ENCODE assay signal across 6 cellular contexts in the genomic region with DNA sequence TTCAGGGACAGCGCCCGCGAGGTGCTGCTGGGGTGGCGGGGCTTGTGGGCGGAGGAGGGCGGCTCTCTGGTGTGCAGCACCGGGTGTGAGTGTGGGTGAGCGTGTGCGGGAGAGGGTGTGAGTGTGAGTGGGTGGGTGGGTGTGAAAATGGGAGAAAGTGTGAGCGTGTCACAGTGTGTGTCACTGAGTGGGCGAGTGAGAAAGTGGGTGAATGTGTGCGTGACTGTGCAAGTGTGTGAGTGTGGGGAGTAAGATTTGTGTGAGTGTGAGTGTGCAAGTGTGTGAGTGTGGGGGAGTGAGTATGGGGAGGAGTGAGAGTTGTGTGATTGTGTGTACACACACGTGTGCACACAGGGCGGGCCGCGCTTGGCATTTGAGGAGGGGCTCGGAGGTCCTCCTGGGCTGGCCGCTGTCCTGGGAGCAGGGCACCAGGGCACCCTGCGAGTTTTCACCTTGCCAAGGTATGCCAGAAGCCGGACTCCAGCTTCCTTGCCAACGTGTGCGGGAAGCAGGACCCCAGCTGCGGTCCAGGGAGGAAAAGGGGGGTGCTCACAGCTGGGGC.
DNase-seq lines count a peak whose midpoint lies in the region; ATAC-seq, FAIRE-seq and TF ChIP-seq lines count a peak whose summit lies in the region.
"Not testable (repeated sequence)": the region's sequence is repeated elsewhere in the genome, so short reads cannot be mapped to it uniquely, and the experiment has no call there.

No MANE protein-coding gene starts in this region.

- TF ChIP-seq POLR2A in GM12891 (IDR thresholded peaks at IDR 0.05; ENCODE audit: low read depth, low read length) = not testable (repeated sequence)

- H3K36me3 ChIP-seq in HEK293 (ENCODE audit: control insufficient read depth in 2 of 2, insufficient read depth in 1 of 2, low read length in 2 of 2); bronchial epithelial cell (ENCODE audit: control insufficient read depth, insufficient read depth, low read length); aorta (ENCODE audit: control insufficient read depth in 1 of 2, insufficient read depth in 2 of 2, low read length in 1 of 2): not testable (repeated sequence)

- not testable (repeated sequence) for H3K4me3 Mint-ChIP-seq in natural killer cell treated with Interleukin-12 subunit alpha and Interleukin-12 subunit beta and Interleukin-15 and Interleukin-18, amount 100 ng/mL, for 72 hours
- peak overlapping the region; percentile 14 for H3K4me3 Mint-ChIP-seq in stimulated activated memory B cell treated with anti-CD40 and anti-IgM and Interleukin-4, amounts not matched to agents 10 μg/mL and 1 μg/mL and 100 μg/mL, for 72 hours

- H3K27ac Mint-ChIP-seq in natural killer cell treated with Interleukin-12 subunit alpha and Interleukin-12 subunit beta and Interleukin-15 and Interleukin-18, amount 100 ng/mL, for 72 hours; stimulated activated memory B cell treated with anti-CD40 and anti-IgM and Interleukin-4, amounts not matched to agents 10 μg/mL and 1 μg/mL and 100 μg/mL, for 72 hours: not testable (repeated sequence)

- not testable (repeated sequence) for H3K27ac ChIP-seq in HEK293 (ENCODE audit: extremely low read depth, low read depth, low read length); aorta (ENCODE audit: low read depth in 1 of 2, low read length in 2 of 2)

- not testable (repeated sequence) for DNase-seq in GM12891 (ENCODE audit: insufficient read length, low spot score); bronchial epithelial cell (ENCODE audit: low read depth); natural killer cell treated with Interleukin-12 subunit alpha and Interleukin-12 subunit beta and Interleukin-15 and Interleukin-18, amount 100 ng/mL, for 72 hours (ENCODE audit: low spot score); aorta

- peaks cover 16% of the 10 kb centered on the region for H3K9me3 Mint-ChIP-seq in natural killer cell treated with Interleukin-12 subunit alpha and Interleukin-12 subunit beta and Interleukin-15 and Interleukin-18, amount 100 ng/mL, for 72 hours
- not testable (repeated sequence) for H3K9me3 Mint-ChIP-seq in stimulated activated memory B cell treated with anti-CD40 and anti-IgM and Interleukin-4, amounts not matched to agents 10 μg/mL and 1 μg/mL and 100 μg/mL, for 72 hours

- ATAC-seq in natural killer cell treated with Interleukin-12 subunit alpha and Interleukin-12 subunit beta and Interleukin-15 and Interleukin-18, amount 100 ng/mL, for 72 hours = peak; percentile 52 to 55
- not testable (repeated sequence) for ATAC-seq in stimulated activated memory B cell treated with anti-CD40 and anti-IgM and Interleukin-4, amounts not matched to agents 10 μg/mL and 1 μg/mL and 100 μg/mL, for 72 hours
- ATAC-seq in aorta (ENCODE audit: low FRiP score) = peak; percentile 32

- POLR2A ChIA-PET in HEK293 (lab: Yijun Ruan, JAX) = not testable (repeated sequence)

- H3K27me3 Mint-ChIP-seq in natural killer cell treated with Interleukin-12 subunit alpha and Interleukin-12 subunit beta and Interleukin-15 and Interleukin-18, amount 100 ng/mL, for 72 hours; stimulated activated memory B cell treated with anti-CD40 and anti-IgM and Interleukin-4, amounts not matched to agents 10 μg/mL and 1 μg/mL and 100 μg/mL, for 72 hours: not testable (repeated sequence)

- TF ChIP-seq CTCF in HEK293 (tag by site-specific recombination; IDR thresholded peaks at IDR 0.05); bronchial epithelial cell (IDR thresholded peaks at IDR 0.05; ENCODE audit: insufficient read depth, low read length, severe bottlenecking): not testable (repeated sequence)

- not testable (repeated sequence) for H3K4me1 ChIP-seq in HEK293 (ENCODE audit: control insufficient read depth, insufficient read depth, low read length); aorta (ENCODE audit: control insufficient read depth in 1 of 2, insufficient read depth in 2 of 2, low read length in 2 of 2)

- H3K27me3 ChIP-seq in bronchial epithelial cell (ENCODE audit: control insufficient read depth, insufficient read depth, low read length); aorta (ENCODE audit: control insufficient read depth in 1 of 2, insufficient read depth in 2 of 2, low read length in 1 of 2): not testable (repeated sequence)

- intact Hi-C loops in aorta (cut with DNase I) = not testable (repeated sequence)

- H3K4me1 Mint-ChIP-seq in natural killer cell treated with Interleukin-12 subunit alpha and Interleukin-12 subunit beta and Interleukin-15 and Interleukin-18, amount 100 ng/mL, for 72 hours (ENCODE audit: low read depth in 2 of 2); stimulated activated memory B cell treated with anti-CD40 and anti-IgM and Interleukin-4, amounts not matched to agents 10 μg/mL and 1 μg/mL and 100 μg/mL, for 72 hours: not testable (repeated sequence)

- H3K4me3 ChIP-seq in HEK293 (ENCODE audit: low read depth, low read length); bronchial epithelial cell (ENCODE audit: low read depth, low read length); aorta (ENCODE audit: low read length in 2 of 2): not testable (repeated sequence)

- H3K9me3 ChIP-seq in HEK293 (ENCODE audit: control insufficient read depth, insufficient read depth, low read depth, low read length); aorta (ENCODE audit: control insufficient read depth, low read length): not testable (repeated sequence)

- H3K36me3 Mint-ChIP-seq in natural killer cell treated with Interleukin-12 subunit alpha and Interleukin-12 subunit beta and Interleukin-15 and Interleukin-18, amount 100 ng/mL, for 72 hours; stimulated activated memory B cell treated with anti-CD40 and anti-IgM and Interleukin-4, amounts not matched to agents 10 μg/mL and 1 μg/mL and 100 μg/mL, for 72 hours: not testable (repeated sequence)

- CTCF ChIA-PET in HEK293 (lab: Yijun Ruan, JAX) = not testable (repeated sequence)

- FAIRE-seq in GM12891 (lab: Jason Lieb, UNC) (peak; percentile 45), bronchial epithelial cell (lab: Jason Lieb, UNC) (peak; percentile 60)

- 75 to 82% methylated on average over 13 to 16 of the region's 23 CpGs for WGBS in aorta, 2 donors

TF ChIP-seq in HEK293, 187 proteins besides CTCF, POLR2A, EP300 and RAD21:
- TF ChIP-seq EGR2 (tag by site-specific recombination; IDR thresholded peaks at IDR 0.05; ENCODE audit: low read depth) = peak; percentile 61; the same call in 1 of the 2 replicates
- peak; percentile 48; the same call in 1 of the 2 replicates for TF ChIP-seq ZFHX2 (tag by site-specific recombination; conservative IDR thresholded peaks at IDR 0.05)
TF ChIP-seq in HEK293: peak in this region for 2; not testable (repeated sequence) for 185.
